In the genomic region with DNA sequence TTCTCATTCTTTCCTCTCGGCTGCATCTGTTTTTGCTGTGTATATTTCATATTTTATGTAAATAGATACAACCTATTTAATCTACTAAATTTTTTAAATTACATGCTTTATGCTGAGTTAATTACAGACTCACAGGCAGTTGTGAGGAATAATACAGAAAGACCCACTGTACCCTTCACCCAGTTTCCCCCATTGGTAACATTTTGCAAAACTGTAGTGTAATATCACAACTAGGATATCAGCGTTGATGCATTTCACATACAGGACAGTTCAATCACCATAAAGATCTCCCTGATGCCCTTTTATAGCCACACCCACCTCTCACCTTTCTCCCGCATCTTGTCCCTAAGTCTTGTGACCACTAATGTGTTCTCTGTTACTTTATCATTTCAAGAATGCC, we compare ENCODE assay signal across 1 cellular context.
"Had no signal": no experiment of that assay in that cellular context is flagged by ENCODE, and none has a peak within 500 bp of the region (broad histone marks: within the 10 kb centered on the region; RNA-seq: fewer than 3 reads in every experiment).

No MANE protein-coding gene starts in this region.

- ATAC-seq: GM12878 had no signal

- H3K4me3 ChIP-seq: GM12878 had no signal
